1 cellular context compared by ENCODE assay signal in the genomic region with DNA sequence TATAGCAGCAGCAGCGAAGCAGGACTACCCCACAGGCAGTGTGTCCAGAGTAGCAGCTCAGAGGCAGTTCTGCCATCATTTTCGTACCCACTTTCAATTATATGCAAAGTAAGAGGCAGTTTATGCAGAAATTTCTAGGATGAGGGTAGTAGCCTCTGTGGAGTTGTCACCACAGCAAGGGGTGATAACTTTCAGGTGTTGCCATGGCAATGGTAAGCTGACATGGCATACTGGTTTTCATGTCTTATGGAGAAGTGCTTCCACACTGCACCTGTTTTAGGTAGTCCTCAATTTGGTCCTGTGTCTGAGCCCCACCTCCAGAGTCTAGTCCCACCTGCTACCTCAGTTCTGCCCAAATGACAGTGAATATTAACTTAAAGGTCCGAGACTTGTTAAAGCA.
TF ChIP-seq lines count a peak whose summit lies in the region.

No MANE protein-coding gene starts in this region.

TF ChIP-seq in neural cell, 6 proteins besides CTCF, POLR2A, EP300 and RAD21 (continued from another document):
- TF ChIP-seq REST (IDR thresholded peaks at IDR 0.05; ENCODE audit: borderline replicate concordance) (no peak), POLR2AphosphoS5 (IDR thresholded peaks at IDR 0.05) (no peak), TAF1 (IDR thresholded peaks at IDR 0.05; ENCODE audit: low read depth) (no peak), EZH2 (IDR thresholded peaks at IDR 0.05; ENCODE audit: borderline replicate concordance, insufficient read depth, low read length, poor library complexity, severe bottlenecking) (no peak), SMC3 (conservative IDR thresholded peaks at IDR 0.05; ENCODE audit: poor library complexity) (no peak)
